8 cellular contexts compared by ENCODE assay signal in genomic region chr20:44460795-44461141, GRCh38. TPM values are rescaled to one million over a fixed set of nuclear protein-coding genes. Genes with fewer than 3 reads are reported as not detected.
DNase-seq lines count a peak whose midpoint lies in the region; ATAC-seq and TF ChIP-seq lines count a peak whose summit lies in the region.

No MANE protein-coding gene starts in this region.

- H3K27me3 ChIP-seq in cardiac muscle cell (no peaks in the 10 kb centered on the region), right cardiac atrium (ENCODE audit: control insufficient read depth, insufficient read depth) (no peaks in the 10 kb centered on the region), ovary (no peaks in the 10 kb centered on the region)

- intact Hi-C loops in right cardiac atrium (cut with DNase I): loop anchor here in 3 of 4 donors (10.0 kb wide), 2 partner anchors 76 to 246 kb away; partner anchors contain the start of gene OSER1 (in 2 of the 3)
- intact Hi-C loops in ovary (cut with DNase I): loop anchor here in 3 of 4 donors (2.0 to 10.0 kb wide), 4 partner anchors 76 to 246 kb away; partner anchors contain the start of gene OSER1 (in 1 of the 3)

- no peaks in the 10 kb centered on the region for H3K36me3 ChIP-seq in cardiac muscle cell
- no peaks in the 10 kb centered on the region for H3K36me3 ChIP-seq in ovary

- H3K4me3 ChIP-seq in cardiac muscle cell (no peak overlapping the region), right cardiac atrium (ENCODE audit: low read length) (no peak overlapping the region), choroid plexus epithelial cell (ENCODE audit: low read depth, low read length) (no peak overlapping the region), ovary (no peak overlapping the region)

- no peaks in the 10 kb centered on the region for H3K4me1 ChIP-seq in cardiac muscle cell (ENCODE audit: low read depth)
- no peaks in the 10 kb centered on the region for H3K4me1 ChIP-seq in right cardiac atrium (ENCODE audit: control insufficient read depth, insufficient read depth, low read length)
- H3K4me1 ChIP-seq in ovary (ENCODE audit: insufficient read depth): no peaks in the 10 kb centered on the region

- peak; percentile 58 for TF ChIP-seq CTCF in cardiac muscle cell (IDR thresholded peaks at IDR 0.05; ENCODE audit: low read depth, low read length)
- TF ChIP-seq CTCF in choroid plexus epithelial cell (conservative IDR thresholded peaks at IDR 0.05; ENCODE audit: low read depth, low read length): peak; percentile 57
- TF ChIP-seq CTCF in ovary (IDR thresholded peaks at IDR 0.05): peak; percentile 51 to 71 (median 58)

- no peak for TF ChIP-seq EP300 in ovary (IDR thresholded peaks at IDR 0.05)

- 13% methylated on average over 3 of the region's 3 CpGs for WGBS in right cardiac atrium
- 5 to 14% (median 7%) methylated on average over 3 of the region's 3 CpGs for WGBS in ovary, 3 donors

- TF ChIP-seq POLR2A in ovary (IDR thresholded peaks at IDR 0.05): no peak

- DNase-seq in cardiac muscle cell (ENCODE audit: low read depth in 1 of 2, low spot score in 1 of 2): peak; percentile 24 to 73
- DNase-seq in right cardiac atrium: no peak
- DNase-seq in NCI-H345 treated with DMSO at 0.1 percent for 48 hours (lab: John Stamatoyannopoulos, UW; ENCODE audit: unreplicated experiment): peak; percentile 19
- peak; percentile 66 for DNase-seq in choroid plexus epithelial cell (ENCODE audit: low read depth)
- no peak for DNase-seq in ovary
- DNase-seq in activated CD4-positive, alpha-beta T cell treated with anti-CD3 and anti-CD28 coated beads for 48 hours: no peak
- DNase-seq in T-helper 1 cell: no peak

- H3K9me3 ChIP-seq in cardiac muscle cell (ENCODE audit: low read depth): no peaks in the 10 kb centered on the region
- no peaks in the 10 kb centered on the region for H3K9me3 ChIP-seq in right cardiac atrium (ENCODE audit: control insufficient read depth, low read length)
- H3K9me3 ChIP-seq in ovary: no peaks in the 10 kb centered on the region

- no peak for ATAC-seq in right cardiac atrium
- no peak for ATAC-seq in HG03097 (IDR thresholded peaks at IDR 0.05; ENCODE audit: low FRiP score, unreplicated experiment)

- H3K27ac ChIP-seq in cardiac muscle cell (no peak overlapping the region), right cardiac atrium (ENCODE audit: low read length) (no peak overlapping the region), ovary (no peak overlapping the region)

RNA-seq across cellular contexts. Expression of gene TTPAL, which starts 14.9 kb away (rescaled TPM):
- total RNA-seq in cardiac muscle cell (5.6 and 6.1 TPM in 2 replicates), right cardiac atrium (1 to 10 TPM; 6.3 to 7.1 (median 6.7) TPM), ovary (10 to 100 TPM in 6 of 7 donors, 1 to 10 TPM in 1; 5.6 to 25.1 (median 12.4) TPM)
- polyA plus RNA-seq in cardiac muscle cell (6.6 and 9.8 TPM in 2 replicates), right cardiac atrium (3.1 TPM), ovary (1 to 10 TPM; 3.1 to 7.4 TPM)

Comparison
In these comparisons a context has a peak if more than half of its experiments do, and no peak if none do; other contexts are left out.
1. DNase-seq: peak in cardiac muscle cell (2 of 2), NCI-H345 treated with DMSO at 0.1 percent for 48 hours (single experiment) and choroid plexus epithelial cell (single experiment); none in right cardiac atrium (0 of 3), ovary (0 of 5), activated CD4-positive, alpha-beta T cell treated with anti-CD3 and anti-CD28 coated beads for 48 hours (single experiment) and T-helper 1 cell (0 of 5).
2. Peak in every context shown above with its lines, with median percentiles within 50 percentile points of each other: CTCF ChIP-seq.